In the genomic region with DNA sequence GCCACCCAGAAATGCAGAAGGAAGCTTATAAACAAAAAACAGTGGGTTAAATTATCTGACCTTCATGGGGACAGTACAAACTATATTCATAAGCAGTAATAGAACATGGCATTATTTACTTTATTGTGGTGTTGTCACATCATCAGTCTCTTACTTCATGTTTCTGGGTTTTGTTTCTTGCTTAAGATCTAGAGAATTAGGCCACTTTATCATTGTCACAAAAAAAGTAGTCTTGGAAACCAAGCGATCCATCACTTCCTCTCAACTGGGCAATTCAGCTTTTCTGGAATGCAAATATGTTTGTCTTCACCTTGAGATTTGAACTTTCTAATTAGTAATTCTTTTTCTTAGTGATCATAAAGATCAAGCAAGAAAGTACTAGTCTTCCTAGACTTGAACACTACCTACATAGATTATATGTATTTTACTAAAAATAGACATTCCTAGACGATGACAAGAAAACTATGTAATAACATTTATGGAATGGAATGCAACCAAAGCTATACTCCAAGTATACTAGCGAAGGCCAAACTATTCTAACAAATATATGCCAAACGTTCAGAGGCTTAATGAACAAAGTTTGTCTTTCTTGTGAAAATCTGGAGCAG, we compare ENCODE assay signal across 18 cellular contexts.
A peak's percentile ranks its signal among the peaks of the same experiment; 100 is the strongest.
DNase-seq lines count a peak whose midpoint lies in the region; ATAC-seq, FAIRE-seq and TF ChIP-seq lines count a peak whose summit lies in the region.
"Had no signal": no experiment of that assay in that cellular context is flagged by ENCODE, and none has a peak within 500 bp of the region (broad histone marks: within the 10 kb centered on the region; RNA-seq: fewer than 3 reads in every experiment).

No MANE protein-coding gene starts in this region.

- H3K27me3 Mint-ChIP-seq in chondrocyte (ENCODE audit: low read depth): no peaks in the 10 kb centered on the region
- no peaks in the 10 kb centered on the region for H3K27me3 Mint-ChIP-seq in mesothelial cell of epicardium (ENCODE audit: low read depth)
- H3K27me3 Mint-ChIP-seq in T-helper 2 cell treated with Interferon-gamma antibody and Interleukin-4, amounts not matched to agents 5 μg/mL and 100 μg/mL, for 36 hours (ENCODE audit: low read depth): no peaks in the 10 kb centered on the region

- H3K9me3 Mint-ChIP-seq in chondrocyte (ENCODE audit: low read depth): peaks cover 4% of the 10 kb centered on the region
- no peaks in the 10 kb centered on the region for H3K9me3 Mint-ChIP-seq in mesothelial cell of epicardium
- H3K9me3 Mint-ChIP-seq in T-helper 2 cell treated with Interferon-gamma antibody and Interleukin-4, amounts not matched to agents 5 μg/mL and 100 μg/mL, for 36 hours: no peaks in the 10 kb centered on the region

- no peak for TF ChIP-seq POLR2A in suprapubic skin (IDR thresholded peaks at IDR 0.05)

- no peaks in the 10 kb centered on the region for H3K9me3 ChIP-seq in PC-3 (ENCODE audit: low read length)
- no peaks in the 10 kb centered on the region for H3K9me3 ChIP-seq in suprapubic skin

- peak overlapping the region; percentile 67 for H2AFZ ChIP-seq in PC-3 (ENCODE audit: low read length)

- POLR2A ChIA-PET in PC-3 (lab: Charles Lee; ENCODE audit: unreplicated experiment): interaction anchor here (0.5 kb wide), 1 partner anchor 246 kb away, joined by 4 read pairs; no protein-coding TSS in a partner anchor

- intact Hi-C loops in PC-3 (cut with micrococcal nuclease): loop anchor here (1.0 to 2.0 kb wide), 5 partner anchors 25 to 155 kb away; no protein-coding TSS in a partner anchor

- H3K4me1 ChIP-seq in PC-3 (ENCODE audit: insufficient read depth, low read length): peaks cover 16% of the 10 kb centered on the region
- no peaks in the 10 kb centered on the region for H3K4me1 ChIP-seq in suprapubic skin

- H3K36me3 ChIP-seq in PC-3 (ENCODE audit: low read depth, low read length): no peaks in the 10 kb centered on the region
- no peaks in the 10 kb centered on the region for H3K36me3 ChIP-seq in suprapubic skin

- BruUV-seq in PC-3 (replicated peaks; lab: Mats Ljungman, UMichigan): no TSS peak

- CTCF ChIA-PET in PC-3 (lab: Charles Lee): interaction anchor here (0.6 to 2.1 kb wide), 5 partner anchors 10 to 164 kb away, joined by 3 to 9 read pairs (median 5); no protein-coding TSS in a partner anchor

- H4K20me1 ChIP-seq in PC-3 (ENCODE audit: low read length): no peaks in the 10 kb centered on the region

- peak; percentile 79 for ATAC-seq in PC-3
- ATAC-seq in GM21447 (IDR thresholded peaks at IDR 0.05; ENCODE audit: unreplicated experiment): no peak
- ATAC-seq: left colon, sciatic nerve had no signal

- peak overlapping the region; percentile 79 for H3K27ac Mint-ChIP-seq in chondrocyte (ENCODE audit: unreplicated experiment)
- peak overlapping the region; percentile 85 for H3K27ac Mint-ChIP-seq in mesothelial cell of epicardium
- no peak overlapping the region for H3K27ac Mint-ChIP-seq in T-helper 2 cell treated with Interferon-gamma antibody and Interleukin-4, amounts not matched to agents 5 μg/mL and 100 μg/mL, for 36 hours

- 39% methylated on average over 4 of the region's 4 CpGs for WGBS in suprapubic skin

- H3K4me2 ChIP-seq in PC-3 (ENCODE audit: low read length): peak overlapping the region; percentile 58

- no peak for FAIRE-seq in D721Med (lab: Jason Lieb, UNC)
- FAIRE-seq: colon, H54 had no signal

- H3K4me3 ChIP-seq in PC-3 (ENCODE audit: low read length): peak overlapping the region; percentile 14; the same call in 1 of the 2 replicates
- no peak overlapping the region for H3K4me3 ChIP-seq in suprapubic skin

- no peaks in the 10 kb centered on the region for H3K9me2 ChIP-seq in PC-3 (replicated peaks; ENCODE audit: low read length)

- TF ChIP-seq CTCF in PC-3 (conservative IDR thresholded peaks at IDR 0.05; ENCODE audit: low read depth, low read length): no peak
- no peak for TF ChIP-seq CTCF in chondrocyte (IDR thresholded peaks at IDR 0.05)
- TF ChIP-seq CTCF in mesothelial cell of epicardium (IDR thresholded peaks at IDR 0.05; ENCODE audit: unreplicated experiment): no peak
- no peak for TF ChIP-seq CTCF in D721Med (IDR thresholded peaks at IDR 0.05; ENCODE audit: insufficient read depth, missing control alignments)
- no peak for TF ChIP-seq CTCF in suprapubic skin (IDR thresholded peaks at IDR 0.05)

- H3K4me1 Mint-ChIP-seq in chondrocyte (ENCODE audit: low read depth): peaks cover 73% of the 10 kb centered on the region
- peaks cover 20% of the 10 kb centered on the region for H3K4me1 Mint-ChIP-seq in mesothelial cell of epicardium
- peaks cover 6% of the 10 kb centered on the region for H3K4me1 Mint-ChIP-seq in T-helper 2 cell treated with Interferon-gamma antibody and Interleukin-4, amounts not matched to agents 5 μg/mL and 100 μg/mL, for 36 hours (ENCODE audit: low read depth)

- H3K27me3 ChIP-seq in PC-3 (ENCODE audit: low read length): no peaks in the 10 kb centered on the region
- H3K27me3 ChIP-seq in suprapubic skin: no peaks in the 10 kb centered on the region

- no peak overlapping the region for H3K27ac ChIP-seq in PC-3 (ENCODE audit: low read length)
- H3K27ac ChIP-seq in suprapubic skin: no peak overlapping the region

- peak; percentile 65 for DNase-seq in EH (ENCODE audit: low read depth)
- peak; percentile 62 for DNase-seq in PC-3
- no peak for DNase-seq in chondrocyte (ENCODE audit: low spot score)
- DNase-seq in mesothelial cell of epicardium (ENCODE audit: low spot score in 2 of 2, unreplicated experiment in 2 of 2): no peak
- no peak for DNase-seq in T-helper 2 cell treated with Interferon-gamma antibody and Interleukin-4, amounts not matched to agents 5 μg/mL and 100 μg/mL, for 36 hours (ENCODE audit: low spot score)
- no peak for DNase-seq in D721Med (ENCODE audit: insufficient read length, low spot score)
- DNase-seq in suprapubic skin (ENCODE audit: low spot score in 2 of 2): no peak
- DNase-seq: erythroblast; hypothalamus; NCI-H1417 treated with DMSO at 0.1 percent for 48 hours; NCI-H2227 treated with DMSO at 0.1 percent for 48 hours; stimulated activated CD4-positive, alpha-beta T cell treated with anti-CD3 and anti-CD28 coated beads, Interleukin-2, amount 100 ng/mL, for 48 hours; substantia nigra had no signal

- H3K9ac ChIP-seq in PC-3 (ENCODE audit: low read length): no peak overlapping the region

- H3K79me2 ChIP-seq in PC-3 (ENCODE audit: low read length): no peaks in the 10 kb centered on the region

- H3K4me3 Mint-ChIP-seq in chondrocyte (ENCODE audit: unreplicated experiment): no peak overlapping the region
- H3K4me3 Mint-ChIP-seq in mesothelial cell of epicardium: no peak overlapping the region
- H3K4me3 Mint-ChIP-seq in T-helper 2 cell treated with Interferon-gamma antibody and Interleukin-4, amounts not matched to agents 5 μg/mL and 100 μg/mL, for 36 hours: no peak overlapping the region

- no peak for TF ChIP-seq EP300 in suprapubic skin (IDR thresholded peaks at IDR 0.05)

- H3K36me3 Mint-ChIP-seq in chondrocyte (ENCODE audit: low read depth) (no peaks in the 10 kb centered on the region), mesothelial cell of epicardium (no peaks in the 10 kb centered on the region)
- H3K36me3 Mint-ChIP-seq in T-helper 2 cell treated with Interferon-gamma antibody and Interleukin-4, amounts not matched to agents 5 μg/mL and 100 μg/mL, for 36 hours (ENCODE audit: low read depth): no peaks in the 10 kb centered on the region

- H3F3A ChIP-seq in PC-3 (ENCODE audit: low read length, unreplicated experiment): no peaks in the 10 kb centered on the region

Comparison
In these comparisons a context has a peak if more than half of its experiments do, and no peak if none do; other contexts are left out.
1. DNase-seq: peak in EH (single experiment) and PC-3 (single experiment); none in chondrocyte (single experiment), mesothelial cell of epicardium (0 of 2), T-helper 2 cell treated with Interferon-gamma antibody and Interleukin-4, amounts not matched to agents 5 μg/mL and 100 μg/mL, for 36 hours (single experiment), D721Med (single experiment) and suprapubic skin (0 of 2).